Comparison of ENCODE assay signal across 14 cellular contexts in genomic region chr3:41362638-41363559, GRCh38.
DNase-seq lines count a peak whose midpoint lies in the region; ATAC-seq and TF ChIP-seq lines count a peak whose summit lies in the region.
"Had no signal": no experiment of that assay in that cellular context is flagged by ENCODE, and none has a peak within 500 bp of the region (broad histone marks: within the 10 kb centered on the region; RNA-seq: fewer than 3 reads in every experiment).

No MANE protein-coding gene starts in this region.

- 45% methylated on average over 5 of the region's 5 CpGs for whole genome bisulfite sequencing in right cardiac atrium

- no peaks in the 10 kb centered on the region for H3K9me3 ChIP-seq in HEK293 (ENCODE audit: control insufficient read depth, insufficient read depth, low read depth, low read length)
- H3K9me3 ChIP-seq in right cardiac atrium (ENCODE audit: control insufficient read depth, low read length): no peaks in the 10 kb centered on the region

- CTCF ChIA-PET in HEK293 (lab: Yijun Ruan, JAX): no interaction called here

- H3K27me3 ChIP-seq in right cardiac atrium (ENCODE audit: control insufficient read depth, insufficient read depth): no peaks in the 10 kb centered on the region

- no peaks in the 10 kb centered on the region for H3K36me3 ChIP-seq in HEK293 (ENCODE audit: control insufficient read depth in 2 of 2, insufficient read depth in 1 of 2, low read length in 2 of 2)

- POLR2A ChIA-PET in HEK293 (lab: Yijun Ruan, JAX): no interaction called here

- TF ChIP-seq CTCF in HEK293 (tag by site-specific recombination; IDR thresholded peaks at IDR 0.05) (no peak), VCaP (conservative IDR thresholded peaks at IDR 0.05) (no peak)

- H3K27ac ChIP-seq in HEK293 (ENCODE audit: extremely low read depth, low read depth, low read length) (no peak overlapping the region), VCaP (peak overlapping the region; percentile 98), right cardiac atrium (ENCODE audit: low read length) (no peak overlapping the region)
- H3K27ac ChIP-seq: PC-9 had no signal

- no peaks in the 10 kb centered on the region for H3K4me1 ChIP-seq in HEK293 (ENCODE audit: control insufficient read depth, insufficient read depth, low read length)
- H3K4me1 ChIP-seq in right cardiac atrium (ENCODE audit: control insufficient read depth, insufficient read depth, low read length): peaks cover 3% of the 10 kb centered on the region

- peak; percentile 52 to 67 for ATAC-seq in right cardiac atrium
- no peak for ATAC-seq in GM18502 (IDR thresholded peaks at IDR 0.05; ENCODE audit: poor library complexity, unreplicated experiment)
- ATAC-seq in GM21423 (IDR thresholded peaks at IDR 0.05; ENCODE audit: unreplicated experiment): no peak
- ATAC-seq: activated CD8-positive, alpha-beta memory T cell treated with anti-CD3 and anti-CD28 coated beads, Interleukin-2, amount 10 ng/mL, durations not matched to agents 7 days and 5 days had no signal

- DNase-seq in right cardiac atrium (peak in 2 of 3 donors; percentile 20 to 52), skeletal muscle cell (ENCODE audit: low read depth) (peak; percentile 26), NCI-H2196 (lab: John Stamatoyannopoulos, UW; ENCODE audit: unreplicated experiment) (no peak)
- DNase-seq: activated CD8-positive, alpha-beta memory T cell treated with anti-CD3 and anti-CD28 coated beads, Interleukin-2, amount 10 ng/mL, durations not matched to agents 7 days and 5 days; activated naive CD8-positive, alpha-beta T cell treated with anti-CD3 and anti-CD28 coated beads, Interleukin-2, amount 10 ng/mL, durations not matched to agents 7 days and 5 days; CD4-positive, alpha-beta T cell; effector CD8-positive, alpha-beta T cell; head of caudate nucleus; NCI-H1436; PC-9 had no signal

- no peak overlapping the region for H3K4me3 ChIP-seq in HEK293 (ENCODE audit: low read depth, low read length)
- no peak overlapping the region for H3K4me3 ChIP-seq in right cardiac atrium (ENCODE audit: low read length)
- no peak overlapping the region for H3K4me3 ChIP-seq in skeletal muscle cell (ENCODE audit: low read depth, low read length)
- H3K4me3 ChIP-seq: PC-9 had no signal

- intact Hi-C loops in right cardiac atrium (cut with DNase I): no loop called here

TF ChIP-seq in HEK293, 187 proteins besides CTCF, POLR2A, EP300 and RAD21:
- TF ChIP-seq ZNF18 (tag by site-specific recombination; IDR thresholded peaks at IDR 0.05) (no peak), ZNF423 (tag by site-specific recombination; IDR thresholded peaks at IDR 0.05) (peak; percentile 34; the same call in 1 of the 2 replicates), FEZF1 (tag by site-specific recombination; IDR thresholded peaks at IDR 0.05) (no peak), ZBTB1 (tag by site-specific recombination; IDR thresholded peaks at IDR 0.05) (no peak), ZNF114 (tag by site-specific recombination; IDR thresholded peaks at IDR 0.05) (no peak), PATZ1 (tag by site-specific recombination; IDR thresholded peaks at IDR 0.05) (no peak), PRDM4 (tag by site-specific recombination; IDR thresholded peaks at IDR 0.05) (no peak), ZNF521 (tag by site-specific recombination; IDR thresholded peaks at IDR 0.05) (no peak), ZNF112 (tag by site-specific recombination; IDR thresholded peaks at IDR 0.05) (no peak), GLIS1 (tag by site-specific recombination; IDR thresholded peaks at IDR 0.05) (peak; percentile 93), OSR2 (tag by site-specific recombination; IDR thresholded peaks at IDR 0.05) (no peak), ZBTB17 (tag by site-specific recombination; IDR thresholded peaks at IDR 0.05) (peak; percentile 84), ATF2 (tag by site-specific recombination; IDR thresholded peaks at IDR 0.05; ENCODE audit: low read depth) (no peak), ZIC2 (tag by site-specific recombination; IDR thresholded peaks at IDR 0.05) (peak; percentile 98), ZEB2 (tag by site-specific recombination; IDR thresholded peaks at IDR 0.05) (no peak)

Comparison
In these comparisons a context has a peak if more than half of its experiments do, and no peak if none do; other contexts are left out.
1. ATAC-seq: peak in right cardiac atrium (2 of 2); none in GM18502 (single experiment) and GM21423 (single experiment).